16 cellular contexts compared by ENCODE assay signal in the genomic region with DNA sequence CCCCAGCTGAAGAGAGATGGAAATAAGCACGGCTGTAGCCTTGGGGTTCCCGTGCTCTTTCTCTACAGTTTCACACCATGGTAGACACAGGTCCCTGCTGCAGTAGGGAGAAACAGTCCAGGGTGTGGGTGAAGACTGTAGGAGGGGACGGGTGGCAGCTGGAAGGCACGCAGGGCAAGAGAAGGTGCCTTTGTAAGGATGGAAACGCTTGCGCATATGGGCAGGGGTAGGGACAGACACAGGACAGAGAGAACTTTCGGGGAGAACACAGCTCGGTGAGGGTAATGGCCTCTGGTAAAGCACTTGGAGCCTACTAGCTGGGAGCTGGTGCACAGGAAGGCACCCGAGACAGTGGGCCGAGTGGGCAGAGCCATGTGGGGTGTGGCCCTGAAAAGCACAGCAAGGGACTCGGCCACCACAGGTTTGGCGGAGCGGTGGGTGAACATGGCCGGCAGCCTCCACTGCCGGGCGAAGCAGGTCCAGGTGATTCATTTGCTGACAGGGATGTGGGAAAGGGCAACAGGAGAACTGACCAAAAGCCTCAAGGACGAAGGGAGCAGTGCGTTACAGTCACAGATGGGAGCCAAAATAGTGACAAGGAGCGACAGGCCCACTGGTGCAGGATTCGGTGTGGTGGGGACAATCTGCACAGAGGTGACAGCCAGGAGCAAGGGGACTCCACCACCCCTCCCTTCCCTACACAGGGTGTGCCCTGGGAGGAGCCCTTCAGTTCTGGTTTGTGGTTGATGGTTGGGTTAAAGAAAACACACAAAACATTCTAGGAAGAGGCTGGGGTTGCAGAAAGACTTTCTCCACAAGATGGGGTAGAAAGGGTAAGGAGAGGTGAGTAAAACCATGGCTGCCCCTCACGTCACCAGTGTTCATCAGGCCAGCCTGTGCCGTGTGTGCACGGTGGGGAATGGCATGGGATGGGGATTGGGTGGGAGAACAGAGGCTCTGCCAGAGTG.
A peak's percentile ranks its signal among the peaks of the same experiment; 100 is the strongest.
DNase-seq lines count a peak whose midpoint lies in the region; ATAC-seq and TF ChIP-seq lines count a peak whose summit lies in the region.
"Had no signal": no experiment of that assay in that cellular context is flagged by ENCODE, and none has a peak within 500 bp of the region (broad histone marks: within the 10 kb centered on the region; RNA-seq: fewer than 3 reads in every experiment).

No MANE protein-coding gene starts in this region.

- H3K36me3 Mint-ChIP-seq in CD8-positive, alpha-beta T cell, result peaks cover 35% of the 10 kb centered on the region
- peaks cover 11% of the 10 kb centered on the region for H3K36me3 Mint-ChIP-seq in T-helper 17 cell (ENCODE audit: low read depth)

- H3K4me2 ChIP-seq in trophoblast cell (ENCODE audit: low read length), result no peak overlapping the region
- no peak overlapping the region for H3K4me2 ChIP-seq in OCI-LY7 (ENCODE audit: low read length)
- H3K4me2 ChIP-seq: BLaER1 treated with 17β-estradiol and CSF1 and Interleukin-3, amounts not matched to agents 10 nM and 100 nM had no signal

- peak; percentile 50 for ATAC-seq in CD8-positive, alpha-beta T cell
- ATAC-seq in T-helper 17 cell (peak; percentile 72), sciatic nerve (peak; percentile 23), HG02588 (IDR thresholded peaks at IDR 0.05; ENCODE audit: unreplicated experiment) (no peak)
- ATAC-seq: pancreas had no signal

- no peaks in the 10 kb centered on the region for H3K27me3 Mint-ChIP-seq in CD8-positive, alpha-beta T cell (ENCODE audit: low read depth)
- no peaks in the 10 kb centered on the region for H3K27me3 Mint-ChIP-seq in T-helper 17 cell

- H3K36me3 ChIP-seq in CD8-positive, alpha-beta T cell (ENCODE audit: insufficient read depth, low read length), result no peaks in the 10 kb centered on the region
- H3K36me3 ChIP-seq in colonic mucosa, result no peaks in the 10 kb centered on the region
- H3K36me3 ChIP-seq in trophoblast cell (ENCODE audit: control insufficient read depth in 1 of 2, insufficient read depth in 2 of 2, low read length in 2 of 2), result no peaks in the 10 kb centered on the region
- peaks cover 23% of the 10 kb centered on the region; the same call in 1 of the 2 replicates for H3K36me3 ChIP-seq in OCI-LY7 (ENCODE audit: insufficient read depth, low read length)
- H3K36me3 ChIP-seq: pancreas had no signal

- H3K79me1 ChIP-seq in trophoblast cell (ENCODE audit: low read length), result no peaks in the 10 kb centered on the region

- no peaks in the 10 kb centered on the region for H3K9me3 ChIP-seq in CD8-positive, alpha-beta T cell (ENCODE audit: low read length)
- H3K9me3 ChIP-seq in T-helper 17 cell (ENCODE audit: control insufficient read depth, low read length, poor library complexity, severe bottlenecking) (no peaks in the 10 kb centered on the region), colonic mucosa (no peaks in the 10 kb centered on the region), trophoblast cell (ENCODE audit: insufficient read depth, low read depth, low read length) (peaks cover 3% of the 10 kb centered on the region), OCI-LY7 (ENCODE audit: low read length) (no peaks in the 10 kb centered on the region)
- H3K9me3 ChIP-seq: BLaER1 treated with 17β-estradiol and CSF1 and Interleukin-3, amounts not matched to agents 10 nM and 100 nM; pancreas had no signal

- peaks cover 73% of the 10 kb centered on the region for H3K4me1 Mint-ChIP-seq in CD8-positive, alpha-beta T cell (ENCODE audit: low read depth)
- H3K4me1 Mint-ChIP-seq in T-helper 17 cell, result peaks cover 61% of the 10 kb centered on the region

- H4K12ac ChIP-seq in trophoblast cell (ENCODE audit: low read depth, low read length), result no peak overlapping the region

- no peak overlapping the region for H3K9ac ChIP-seq in colonic mucosa (ENCODE audit: low read depth in 2 of 2, low read length in 2 of 2)
- H3K9ac ChIP-seq in trophoblast cell (ENCODE audit: low read length), result no peak overlapping the region
- H3K9ac ChIP-seq: BLaER1 treated with 17β-estradiol and CSF1 and Interleukin-3, amounts not matched to agents 10 nM and 100 nM had no signal

- no TSS peak for BruUV-seq in OCI-LY7 (replicated peaks; lab: Mats Ljungman, UMichigan)

- TF ChIP-seq CTCF in CD8-positive, alpha-beta T cell (IDR thresholded peaks at IDR 0.05), result no peak
- TF ChIP-seq CTCF in colonic mucosa (IDR thresholded peaks at IDR 0.05) (no peak), OCI-LY7 (conservative IDR thresholded peaks at IDR 0.05; ENCODE audit: low read length) (no peak)

- peak overlapping the region; percentile 74 for H3K4me3 Mint-ChIP-seq in CD8-positive, alpha-beta T cell
- H3K4me3 Mint-ChIP-seq in T-helper 17 cell, result peak overlapping the region; percentile 88

- H3K18ac ChIP-seq in trophoblast cell (ENCODE audit: low read length), result no peak overlapping the region

- peak overlapping the region; percentile 23 for H3K27ac ChIP-seq in CD8-positive, alpha-beta T cell (ENCODE audit: low read depth, low read length)
- H3K27ac ChIP-seq in colonic mucosa (no peak overlapping the region), trophoblast cell (ENCODE audit: low read depth, low read length) (no peak overlapping the region), OCI-LY7 (ENCODE audit: low read depth, low read length, poor library complexity, severe bottlenecking) (no peak overlapping the region)
- H3K27ac ChIP-seq: BLaER1 treated with 17β-estradiol and CSF1 and Interleukin-3, amounts not matched to agents 10 nM and 100 nM; pancreas had no signal

- H3K14ac ChIP-seq in trophoblast cell (ENCODE audit: low read length), result no peak overlapping the region

- WGBS in trophoblast cell (ENCODE audit: extremely low coverage, insufficient coverage, insufficient read length), result no CpG with 5 or more reads among the region's 23 CpGs

- peaks cover 59% of the 10 kb centered on the region for H3K4me1 ChIP-seq in CD8-positive, alpha-beta T cell (ENCODE audit: insufficient read depth, low read length)
- H3K4me1 ChIP-seq in colonic mucosa (no peaks in the 10 kb centered on the region), trophoblast cell (ENCODE audit: control insufficient read depth in 1 of 2, insufficient read depth in 2 of 2, low read length in 2 of 2) (peaks cover 0 to 2% of the 10 kb centered on the region in 2 experiments), OCI-LY7 (ENCODE audit: insufficient read depth, low read length, poor library complexity, severe bottlenecking) (peaks cover 5% of the 10 kb centered on the region)
- H3K4me1 ChIP-seq: pancreas had no signal

- peak overlapping the region; percentile 93 for H3K27ac Mint-ChIP-seq in CD8-positive, alpha-beta T cell
- peak overlapping the region; percentile 92 for H3K27ac Mint-ChIP-seq in T-helper 17 cell

- H3K9me3 Mint-ChIP-seq in CD8-positive, alpha-beta T cell, result no peaks in the 10 kb centered on the region

- no peak overlapping the region for H2AK5ac ChIP-seq in trophoblast cell (ENCODE audit: low read length)

- H2AFZ ChIP-seq in trophoblast cell (ENCODE audit: insufficient read depth, low read length, poor library complexity) (no peak overlapping the region), OCI-LY7 (ENCODE audit: low read length) (no peak overlapping the region)

- H3K4ac ChIP-seq in trophoblast cell (ENCODE audit: low read depth, low read length), result no peak overlapping the region

- H3K79me2 ChIP-seq in trophoblast cell (ENCODE audit: control insufficient read depth, insufficient read depth, low read length, poor library complexity) (no peaks in the 10 kb centered on the region), OCI-LY7 (ENCODE audit: insufficient read depth, low read depth, low read length) (no peaks in the 10 kb centered on the region)

- intact Hi-C loops in CD8-positive, alpha-beta T cell (cut with DNase I, micrococcal nuclease), result loop anchor here in 1 of 2 experiments (1.0 to 5.0 kb wide), 2 partner anchors 57 to 123 kb away; no protein-coding TSS in a partner anchor
- intact Hi-C loops in colonic mucosa (cut with DNase I), result no loop called here
- intact Hi-C loops in sciatic nerve (cut with DNase I), result no loop called here
- intact Hi-C loops in OCI-LY7 (cut with micrococcal nuclease; ENCODE audit: unreplicated experiment), result no loop called here

- no peaks in the 10 kb centered on the region for H3K9me2 ChIP-seq in OCI-LY7 (ENCODE audit: insufficient read depth, low read length)

- no peak overlapping the region for H3K23ac ChIP-seq in trophoblast cell (ENCODE audit: low read length)

- POLR2A ChIA-PET in CD8-positive, alpha-beta T cell (lab: Charles Lee), result no interaction called here
- POLR2A ChIA-PET in OCI-LY7 (lab: Charles Lee), result no interaction called here

- DNase-seq in CD8-positive, alpha-beta T cell, result peak in 4 of 7 experiments; percentile 31 to 67 (median 34)
- DNase-seq in T-helper 17 cell (no peak), colonic mucosa (peak; percentile 8), sciatic nerve (ENCODE audit: low spot score) (no peak), trophoblast cell (no peak), NCI-H345 (lab: John Stamatoyannopoulos, UW) (no peak), OCI-LY7 (ENCODE audit: low spot score) (no peak)
- DNase-seq: activated gamma-delta T cell, cortex of kidney, NCI-H1417, NCI-H526, pancreas, Right ventricle myocardium superior had no signal

- no peak overlapping the region for H2BK5ac ChIP-seq in trophoblast cell (ENCODE audit: low read depth, low read length, poor library complexity)

- no peaks in the 10 kb centered on the region for H4K20me1 ChIP-seq in OCI-LY7 (ENCODE audit: insufficient read depth, low read length)

- CTCF ChIA-PET in CD8-positive, alpha-beta T cell (lab: Charles Lee), result no interaction called here
- CTCF ChIA-PET in OCI-LY7 (lab: Charles Lee; ENCODE audit: unreplicated experiment), result no interaction called here

- no peak overlapping the region for H4K8ac ChIP-seq in trophoblast cell (ENCODE audit: low read depth, low read length)

- H2BK120ac ChIP-seq in trophoblast cell (ENCODE audit: insufficient read depth, low read length, poor library complexity), result no peak overlapping the region

- H3K27me3 ChIP-seq in CD8-positive, alpha-beta T cell (ENCODE audit: insufficient read depth, low read length), result no peaks in the 10 kb centered on the region
- H3K27me3 ChIP-seq in colonic mucosa (no peaks in the 10 kb centered on the region), trophoblast cell (ENCODE audit: insufficient read depth, low read length) (no peaks in the 10 kb centered on the region)
- H3K27me3 ChIP-seq: BLaER1 treated with 17β-estradiol and CSF1 and Interleukin-3, amounts not matched to agents 10 nM and 100 nM; pancreas had no signal

- no peak overlapping the region for H2BK12ac ChIP-seq in trophoblast cell (ENCODE audit: low read length)

- peak overlapping the region; percentile 28 for H3K4me3 ChIP-seq in CD8-positive, alpha-beta T cell (ENCODE audit: low read depth, low read length)
- H3K4me3 ChIP-seq in colonic mucosa, result no peak overlapping the region
- no peak overlapping the region for H3K4me3 ChIP-seq in trophoblast cell (ENCODE audit: low read depth, low read length)
- H3K4me3 ChIP-seq in OCI-LY7 (ENCODE audit: low read depth, low read length, poor library complexity, severe bottlenecking), result no peak overlapping the region
- H3K4me3 ChIP-seq: BLaER1 treated with 17β-estradiol and CSF1 and Interleukin-3, amounts not matched to agents 10 nM and 100 nM; lung; pancreas had no signal

- H4K91ac ChIP-seq in trophoblast cell (ENCODE audit: low read depth, low read length), result no peak overlapping the region

Comparison
In these comparisons a context has a peak if more than half of its experiments do, and no peak if none do; other contexts are left out.
1. DNase-seq: peak in CD8-positive, alpha-beta T cell (4 of 7) and colonic mucosa (single experiment); none in T-helper 17 cell (0 of 3), sciatic nerve (single experiment), trophoblast cell (0 of 2), NCI-H345 (single experiment) and OCI-LY7 (single experiment).